In the genomic region with DNA sequence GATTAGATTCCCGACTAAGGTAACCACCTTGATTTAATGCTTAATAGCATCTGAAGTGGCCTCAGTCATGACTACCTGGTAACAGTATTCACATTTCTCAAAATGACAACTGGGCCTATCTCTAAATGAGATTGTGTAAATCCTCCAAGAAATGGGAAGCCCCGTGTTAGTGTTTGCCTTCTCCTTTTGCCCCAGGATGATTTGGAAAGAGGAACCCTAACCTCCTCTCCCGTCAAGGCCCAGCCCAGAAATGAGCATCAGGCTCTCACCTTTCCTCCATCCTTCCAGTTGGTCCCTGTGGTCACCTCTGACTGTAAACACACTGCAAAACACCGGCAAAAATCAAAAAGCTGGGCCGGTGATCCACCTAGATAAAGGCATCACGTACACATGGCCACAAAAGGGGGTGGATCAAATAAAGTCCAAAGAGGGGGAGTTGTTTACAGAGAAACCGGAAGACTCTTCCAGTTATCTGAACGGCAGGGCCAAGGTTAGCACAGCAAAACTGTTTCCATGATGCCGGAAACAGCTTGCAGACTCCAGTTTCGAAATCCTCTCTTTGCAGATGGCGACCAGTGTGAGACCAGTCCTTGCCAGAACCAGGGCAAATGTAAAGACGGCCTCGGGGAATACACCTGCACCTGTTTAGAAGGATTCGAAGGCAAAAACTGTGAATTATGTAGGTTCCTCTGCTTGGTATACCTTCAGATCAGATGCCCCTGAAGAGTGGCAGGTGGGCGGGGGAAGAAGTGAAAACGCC, we compare ENCODE assay signal across 22 cellular contexts. TPM values are rescaled to one million over a fixed set of nuclear protein-coding genes. Genes with fewer than 3 reads are reported as not detected.
DNase-seq lines count a peak whose midpoint lies in the region; ATAC-seq and TF ChIP-seq lines count a peak whose summit lies in the region.
"Had no signal": no experiment of that assay in that cellular context is flagged by ENCODE, and none has a peak within 500 bp of the region (broad histone marks: within the 10 kb centered on the region; RNA-seq: fewer than 3 reads in every experiment).

No MANE protein-coding gene starts in this region.

- no peaks in the 10 kb centered on the region for H3K36me3 ChIP-seq in osteoblast (ENCODE audit: insufficient read depth, low read length)

- no peaks in the 10 kb centered on the region for H3K79me2 ChIP-seq in osteoblast (ENCODE audit: insufficient read depth, low read length)

- H3K4me3 ChIP-seq in HL-60 (replicated peaks; ENCODE audit: insufficient read depth, low read length) (no peak overlapping the region), osteoblast (ENCODE audit: insufficient read depth, low read length) (no peak overlapping the region)
- H3K4me3 ChIP-seq: GM23338 had no signal

- no peaks in the 10 kb centered on the region for H3K27me3 ChIP-seq in HL-60 (ENCODE audit: insufficient read depth, poor library complexity, severe bottlenecking)
- H3K27me3 ChIP-seq in osteoblast (ENCODE audit: insufficient read depth, low read length) = peaks cover 38% of the 10 kb centered on the region

- TF ChIP-seq CTCF in HL-60 (IDR thresholded peaks at IDR 0.05; ENCODE audit: insufficient read depth, low read length) (no peak), osteoblast (IDR thresholded peaks at IDR 0.05; ENCODE audit: extremely low read depth, low read depth, low read length) (no peak), GM10248 (IDR thresholded peaks at IDR 0.05; ENCODE audit: control extremely low read depth, extremely low read depth, low read depth, missing control alignments) (no peak)

- peak in 1 of 2 experiments; percentile 81 for DNase-seq in HL-60 (ENCODE audit: low read depth in 1 of 2, low spot score in 1 of 2)
- peak; percentile 39 for DNase-seq in NOMO-1 treated with DMSO at 0.1 percent for 48 hours (lab: John Stamatoyannopoulos, UW; ENCODE audit: unreplicated experiment)
- peak; percentile 32 for DNase-seq in cerebellum (ENCODE audit: low spot score)
- peak; percentile 49 for DNase-seq in osteoblast (ENCODE audit: insufficient read length, low spot score, missing footprints)
- DNase-seq in kidney tubule cell (ENCODE audit: low spot score) = no peak
- no peak for DNase-seq in NCI-H226
- DNase-seq in GM10248 (ENCODE audit: extremely low spot score) = no peak
- DNase-seq: GDM1; NCI-H82; right cardiac atrium; stimulated activated CD4-positive, alpha-beta T cell treated with anti-CD3 and anti-CD28 coated beads, Interleukin-1b, Interleukin-23, amount 100 ng/mL, for 48 hours; T-helper 1 cell had no signal

- no peaks in the 10 kb centered on the region for H3K4me1 ChIP-seq in osteoblast (ENCODE audit: insufficient read depth, low read length)

- no peaks in the 10 kb centered on the region for H4K20me1 ChIP-seq in osteoblast (ENCODE audit: insufficient read depth, low read length)

- no peak overlapping the region for H2AFZ ChIP-seq in osteoblast (ENCODE audit: low read length)
- H2AFZ ChIP-seq: GM23338 had no signal

- no peak for ATAC-seq in GM21737 (IDR thresholded peaks at IDR 0.05; ENCODE audit: unreplicated experiment)
- ATAC-seq: GM23338; natural killer cell treated with Interleukin-12 subunit alpha and Interleukin-12 subunit beta and Interleukin-15 and Interleukin-18, amount 100 ng/mL, for 72 hours; right cardiac atrium had no signal

- H3K27ac ChIP-seq in HL-60 (replicated peaks) (peak overlapping the region; percentile 54), osteoblast (ENCODE audit: low read depth, low read length) (no peak overlapping the region)
- H3K27ac ChIP-seq: RWPE1 had no signal

- no peak overlapping the region for H3K4me2 ChIP-seq in osteoblast (ENCODE audit: insufficient read depth, low read length)
- H3K4me2 ChIP-seq: GM23338 had no signal

- POLR2A ChIA-PET in GM10248 (lab: Yijun Ruan, JAX) = no interaction called here

- CTCF ChIA-PET in GM10248 (lab: Yijun Ruan, JAX) = no interaction called here

- no peaks in the 10 kb centered on the region for H3K9me3 ChIP-seq in osteoblast (ENCODE audit: low read depth, low read length)

RNA-seq across cellular contexts. Expression of a gene that starts 16.4 kb away (rescaled TPM):
- total RNA-seq in cerebellum (0.91 TPM), osteoblast (0.29 TPM in 1 of 2 replicates, not detected in the other)
- total RNA-seq: HT1080; MCF 10A; natural killer cell treated with Interleukin-12 subunit alpha and Interleukin-12 subunit beta and Interleukin-15 and Interleukin-18, amount 100 ng/mL, for 72 hours had no signal

RNA-seq across cellular contexts. Expression of a gene that starts 19.5 kb away (rescaled TPM):
- total RNA-seq in cerebellum = not detected
- total RNA-seq in osteoblast = not detected in 2 replicates
- total RNA-seq: astrocyte; epithelial cell of proximal tubule; GM23338; HT1080; MCF 10A; natural killer cell treated with Interleukin-12 subunit alpha and Interleukin-12 subunit beta and Interleukin-15 and Interleukin-18, amount 100 ng/mL, for 72 hours; subcutaneous adipose tissue had no signal

RNA-seq across cellular contexts. Expression of a gene that starts 33.4 kb away (rescaled TPM):
- 0.36 TPM for total RNA-seq in cerebellum
- under 0.01 TPM in 1 of 2 replicates, not detected in the other for total RNA-seq in osteoblast
- total RNA-seq: astrocyte; lung microvascular endothelial cell; MCF 10A; natural killer cell treated with Interleukin-12 subunit alpha and Interleukin-12 subunit beta and Interleukin-15 and Interleukin-18, amount 100 ng/mL, for 72 hours had no signal

Comparison
In these comparisons a context has a peak if more than half of its experiments do, and no peak if none do; other contexts are left out.
1. DNase-seq: peak in NOMO-1 treated with DMSO at 0.1 percent for 48 hours (single experiment), cerebellum (single experiment) and osteoblast (single experiment); none in kidney tubule cell (single experiment), NCI-H226 (single experiment) and GM10248 (single experiment).